In the genomic region with DNA sequence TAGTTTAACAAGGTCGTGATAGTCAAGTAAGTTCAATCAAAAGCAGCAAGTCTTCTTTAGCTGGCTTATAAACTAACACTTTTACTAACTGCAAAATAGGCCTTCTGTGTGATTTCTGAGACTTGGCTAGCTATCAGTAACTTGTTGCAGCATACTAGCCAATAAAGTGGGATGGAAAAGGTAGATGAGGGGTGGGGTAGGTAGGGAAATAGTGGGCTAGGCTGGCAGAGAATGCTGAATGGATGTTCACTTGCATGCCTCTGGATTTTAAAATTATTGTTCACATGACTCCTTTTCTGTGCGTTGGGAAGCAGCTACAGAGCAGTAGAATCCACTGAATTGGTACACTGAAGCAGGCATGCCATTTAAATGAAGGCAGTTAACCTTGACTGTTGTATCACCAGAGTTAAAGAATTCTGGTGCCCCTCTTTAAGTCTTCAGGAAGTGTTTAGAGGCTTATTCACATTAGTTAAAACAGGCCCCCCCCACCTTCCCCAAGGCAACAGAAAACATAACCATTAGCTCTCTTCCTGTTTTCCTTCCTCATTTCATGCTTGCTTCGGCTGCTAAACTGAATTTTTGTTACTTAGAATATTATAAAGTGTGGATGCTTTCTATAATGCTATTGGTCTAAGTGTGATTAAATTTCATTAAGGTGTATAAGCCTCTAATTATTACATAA, we compare ENCODE assay signal across 1 cellular context.
A peak's percentile ranks its signal among the peaks of the same experiment; 100 is the strongest.
TF ChIP-seq lines count a peak whose summit lies in the region.

No MANE protein-coding gene starts in this region.

TF ChIP-seq in GM12878, 131 proteins besides CTCF, POLR2A, EP300 and RAD21:
- TF ChIP-seq POLR2AphosphoS5 (IDR thresholded peaks at IDR 0.05; ENCODE audit: low read length), result peak; percentile 66; the same call in 1 of the 2 replicates
- TF ChIP-seq SMAD1 (IDR thresholded peaks at IDR 0.05; ENCODE audit: low read depth, partially characterized antibody), result no peak
- no peak for TF ChIP-seq MYB (IDR thresholded peaks at IDR 0.05; ENCODE audit: borderline replicate concordance, low read depth, low read length)
